1 cellular context compared by ENCODE assay signal in the genomic region with DNA sequence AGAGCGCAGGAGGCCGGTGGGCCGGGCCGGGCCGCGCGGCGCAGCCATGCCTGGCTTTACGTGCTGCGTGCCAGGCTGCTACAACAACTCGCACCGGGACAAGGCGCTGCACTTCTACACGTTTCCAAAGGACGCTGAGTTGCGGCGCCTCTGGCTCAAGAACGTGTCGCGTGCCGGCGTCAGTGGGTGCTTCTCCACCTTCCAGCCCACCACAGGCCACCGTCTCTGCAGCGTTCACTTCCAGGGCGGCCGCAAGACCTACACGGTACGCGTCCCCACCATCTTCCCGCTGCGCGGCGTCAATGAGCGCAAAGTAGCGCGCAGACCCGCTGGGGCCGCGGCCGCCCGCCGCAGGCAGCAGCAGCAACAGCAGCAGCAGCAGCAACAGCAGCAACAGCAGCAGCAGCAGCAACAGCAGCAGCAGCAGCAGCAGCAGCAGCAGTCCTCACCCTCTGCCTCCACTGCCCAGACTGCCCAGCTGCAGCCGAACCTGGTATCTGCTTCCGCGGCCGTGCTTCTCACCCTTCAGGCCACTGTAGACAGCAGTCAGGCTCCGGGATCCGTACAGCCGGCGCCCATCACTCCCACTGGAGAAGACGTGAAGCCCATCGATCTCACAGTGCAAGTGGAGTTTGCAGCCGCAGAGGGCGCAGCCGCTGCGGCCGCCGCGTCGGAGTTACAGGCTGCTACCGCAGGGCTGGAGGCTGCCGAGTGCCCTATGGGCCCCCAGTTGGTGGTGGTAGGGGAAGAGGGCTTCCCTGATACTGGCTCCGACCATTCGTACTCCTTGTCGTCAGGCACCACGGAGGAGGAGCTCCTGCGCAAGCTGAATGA.
TF ChIP-seq lines count a peak whose summit lies in the region.

No MANE protein-coding gene starts in this region.

TF ChIP-seq in HepG2, 621 proteins besides CTCF, POLR2A, EP300 and RAD21 (continued from another document and continues in another):
- TF ChIP-seq, protein P1, sequence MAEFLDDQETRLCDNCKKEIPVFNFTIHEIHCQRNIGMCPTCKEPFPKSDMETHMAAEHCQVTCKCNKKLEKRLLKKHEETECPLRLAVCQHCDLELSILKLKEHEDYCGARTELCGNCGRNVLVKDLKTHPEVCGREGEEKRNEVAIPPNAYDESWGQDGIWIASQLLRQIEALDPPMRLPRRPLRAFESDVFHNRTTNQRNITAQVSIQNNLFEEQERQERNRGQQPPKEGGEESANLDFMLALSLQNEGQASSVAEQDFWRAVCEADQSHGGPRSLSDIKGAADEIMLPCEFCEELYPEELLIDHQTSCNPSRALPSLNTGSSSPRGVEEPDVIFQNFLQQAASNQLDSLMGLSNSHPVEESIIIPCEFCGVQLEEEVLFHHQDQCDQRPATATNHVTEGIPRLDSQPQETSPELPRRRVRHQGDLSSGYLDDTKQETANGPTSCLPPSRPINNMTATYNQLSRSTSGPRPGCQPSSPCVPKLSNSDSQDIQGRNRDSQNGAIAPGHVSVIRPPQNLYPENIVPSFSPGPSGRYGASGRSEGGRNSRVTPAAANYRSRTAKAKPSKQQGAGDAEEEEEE (CRISPR knock-in tag; IDR thresholded peaks at IDR 0.05; ENCODE audit: borderline replicate concordance): no peak; the same call in 1 of the 2 replicates
- TF ChIP-seq, protein P2, sequence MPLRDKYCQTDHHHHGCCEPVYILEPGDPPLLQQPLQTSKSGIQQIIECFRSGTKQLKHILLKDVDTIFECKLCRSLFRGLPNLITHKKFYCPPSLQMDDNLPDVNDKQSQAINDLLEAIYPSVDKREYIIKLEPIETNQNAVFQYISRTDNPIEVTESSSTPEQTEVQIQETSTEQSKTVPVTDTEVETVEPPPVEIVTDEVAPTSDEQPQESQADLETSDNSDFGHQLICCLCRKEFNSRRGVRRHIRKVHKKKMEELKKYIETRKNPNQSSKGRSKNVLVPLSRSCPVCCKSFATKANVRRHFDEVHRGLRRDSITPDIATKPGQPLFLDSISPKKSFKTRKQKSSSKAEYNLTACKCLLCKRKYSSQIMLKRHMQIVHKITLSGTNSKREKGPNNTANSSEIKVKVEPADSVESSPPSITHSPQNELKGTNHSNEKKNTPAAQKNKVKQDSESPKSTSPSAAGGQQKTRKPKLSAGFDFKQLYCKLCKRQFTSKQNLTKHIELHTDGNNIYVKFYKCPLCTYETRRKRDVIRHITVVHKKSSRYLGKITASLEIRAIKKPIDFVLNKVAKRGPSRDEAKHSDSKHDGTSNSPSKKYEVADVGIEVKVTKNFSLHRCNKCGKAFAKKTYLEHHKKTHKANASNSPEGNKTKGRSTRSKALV (CRISPR knock-in tag; IDR thresholded peaks at IDR 0.05): peak; percentile 67; the same call in 1 of the 2 replicates
- TF ChIP-seq AGO1 (IDR thresholded peaks at IDR 0.05; ENCODE audit: low read depth, low read length, poor library complexity, severe bottlenecking): no peak
- TF ChIP-seq KAT7 (CRISPR knock-in tag; IDR thresholded peaks at IDR 0.05; ENCODE audit: borderline replicate concordance): peak; percentile 87
- TF ChIP-seq RXRB (CRISPR knock-in tag; IDR thresholded peaks at IDR 0.05; ENCODE audit: borderline replicate concordance): peak; percentile 32
- TF ChIP-seq ZNF816 (CRISPR knock-in tag; IDR thresholded peaks at IDR 0.05; ENCODE audit: borderline replicate concordance): no peak
- TF ChIP-seq ZMYM3 (CRISPR knock-in tag; IDR thresholded peaks at IDR 0.05): peak; percentile 51; the same call in 1 of the 2 replicates
- peak; percentile 33; the same call in 1 of the 2 replicates for TF ChIP-seq PHF21A (CRISPR knock-in tag; IDR thresholded peaks at IDR 0.05)
- no peak for TF ChIP-seq ATAD3A (CRISPR knock-in tag; IDR thresholded peaks at IDR 0.05)
- TF ChIP-seq, protein P3, sequence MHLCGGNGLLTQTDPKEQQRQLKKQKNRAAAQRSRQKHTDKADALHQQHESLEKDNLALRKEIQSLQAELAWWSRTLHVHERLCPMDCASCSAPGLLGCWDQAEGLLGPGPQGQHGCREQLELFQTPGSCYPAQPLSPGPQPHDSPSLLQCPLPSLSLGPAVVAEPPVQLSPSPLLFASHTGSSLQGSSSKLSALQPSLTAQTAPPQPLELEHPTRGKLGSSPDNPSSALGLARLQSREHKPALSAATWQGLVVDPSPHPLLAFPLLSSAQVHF (CRISPR knock-in tag; IDR thresholded peaks at IDR 0.05): 0 out of 2 replicates have a peak, but pooled peaks have one; percentile 69
- 0 out of 2 replicates have a peak, but pooled peaks have one; percentile 69 for TF ChIP-seq ZFP62 (CRISPR knock-in tag; IDR thresholded peaks at IDR 0.05)
- TF ChIP-seq ZNF672 (CRISPR knock-in tag; IDR thresholded peaks at IDR 0.05): no peak; the same call in 1 of the 2 replicates
- peak; percentile 27 for TF ChIP-seq POGZ (CRISPR knock-in tag; IDR thresholded peaks at IDR 0.05)
- no peak for TF ChIP-seq ZNF749 (CRISPR knock-in tag; IDR thresholded peaks at IDR 0.05; ENCODE audit: borderline replicate concordance)
- TF ChIP-seq ZFP36L2 (CRISPR knock-in tag; IDR thresholded peaks at IDR 0.05): no peak
- TF ChIP-seq, protein P4, sequence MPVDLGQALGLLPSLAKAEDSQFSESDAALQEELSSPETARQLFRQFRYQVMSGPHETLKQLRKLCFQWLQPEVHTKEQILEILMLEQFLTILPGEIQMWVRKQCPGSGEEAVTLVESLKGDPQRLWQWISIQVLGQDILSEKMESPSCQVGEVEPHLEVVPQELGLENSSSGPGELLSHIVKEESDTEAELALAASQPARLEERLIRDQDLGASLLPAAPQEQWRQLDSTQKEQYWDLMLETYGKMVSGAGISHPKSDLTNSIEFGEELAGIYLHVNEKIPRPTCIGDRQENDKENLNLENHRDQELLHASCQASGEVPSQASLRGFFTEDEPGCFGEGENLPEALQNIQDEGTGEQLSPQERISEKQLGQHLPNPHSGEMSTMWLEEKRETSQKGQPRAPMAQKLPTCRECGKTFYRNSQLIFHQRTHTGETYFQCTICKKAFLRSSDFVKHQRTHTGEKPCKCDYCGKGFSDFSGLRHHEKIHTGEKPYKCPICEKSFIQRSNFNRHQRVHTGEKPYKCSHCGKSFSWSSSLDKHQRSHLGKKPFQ (CRISPR knock-in tag; IDR thresholded peaks at IDR 0.05; ENCODE audit: insufficient replicate concordance): peak; percentile 76
- no peak for TF ChIP-seq ZSCAN12 (CRISPR knock-in tag; IDR thresholded peaks at IDR 0.05)
- 0 out of 2 replicates have a peak, but pooled peaks have one; percentile 77 for TF ChIP-seq ZNF737 (CRISPR knock-in tag; IDR thresholded peaks at IDR 0.05; ENCODE audit: borderline replicate concordance)
- peak; percentile 75 for TF ChIP-seq HOXA9 (CRISPR knock-in tag; IDR thresholded peaks at IDR 0.05; ENCODE audit: borderline replicate concordance)
- peak; percentile 67; the same call in 1 of the 2 replicates for TF ChIP-seq ZNF264 (CRISPR knock-in tag; IDR thresholded peaks at IDR 0.05)
- TF ChIP-seq, protein P5, sequence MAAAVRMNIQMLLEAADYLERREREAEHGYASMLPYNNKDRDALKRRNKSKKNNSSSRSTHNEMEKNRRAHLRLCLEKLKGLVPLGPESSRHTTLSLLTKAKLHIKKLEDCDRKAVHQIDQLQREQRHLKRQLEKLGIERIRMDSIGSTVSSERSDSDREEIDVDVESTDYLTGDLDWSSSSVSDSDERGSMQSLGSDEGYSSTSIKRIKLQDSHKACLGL (CRISPR knock-in tag; IDR thresholded peaks at IDR 0.05): no peak; the same call in none of the 2 replicates
- no peak for TF ChIP-seq FIP1L1 (IDR thresholded peaks at IDR 0.05; ENCODE audit: borderline replicate concordance, insufficient read depth, low read depth, low read length)
- TF ChIP-seq, protein P6, sequence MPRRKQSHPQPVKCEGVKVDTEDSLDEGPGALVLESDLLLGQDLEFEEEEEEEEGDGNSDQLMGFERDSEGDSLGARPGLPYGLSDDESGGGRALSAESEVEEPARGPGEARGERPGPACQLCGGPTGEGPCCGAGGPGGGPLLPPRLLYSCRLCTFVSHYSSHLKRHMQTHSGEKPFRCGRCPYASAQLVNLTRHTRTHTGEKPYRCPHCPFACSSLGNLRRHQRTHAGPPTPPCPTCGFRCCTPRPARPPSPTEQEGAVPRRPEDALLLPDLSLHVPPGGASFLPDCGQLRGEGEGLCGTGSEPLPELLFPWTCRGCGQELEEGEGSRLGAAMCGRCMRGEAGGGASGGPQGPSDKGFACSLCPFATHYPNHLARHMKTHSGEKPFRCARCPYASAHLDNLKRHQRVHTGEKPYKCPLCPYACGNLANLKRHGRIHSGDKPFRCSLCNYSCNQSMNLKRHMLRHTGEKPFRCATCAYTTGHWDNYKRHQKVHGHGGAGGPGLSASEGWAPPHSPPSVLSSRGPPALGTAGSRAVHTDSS (CRISPR knock-in tag; conservative IDR thresholded peaks at IDR 0.05): peak; percentile 70; the same call in 1 of the 2 replicates
- TF ChIP-seq EEA1 (CRISPR knock-in tag; IDR thresholded peaks at IDR 0.05; ENCODE audit: borderline replicate concordance): peak; percentile 30
- TF ChIP-seq, protein P7, sequence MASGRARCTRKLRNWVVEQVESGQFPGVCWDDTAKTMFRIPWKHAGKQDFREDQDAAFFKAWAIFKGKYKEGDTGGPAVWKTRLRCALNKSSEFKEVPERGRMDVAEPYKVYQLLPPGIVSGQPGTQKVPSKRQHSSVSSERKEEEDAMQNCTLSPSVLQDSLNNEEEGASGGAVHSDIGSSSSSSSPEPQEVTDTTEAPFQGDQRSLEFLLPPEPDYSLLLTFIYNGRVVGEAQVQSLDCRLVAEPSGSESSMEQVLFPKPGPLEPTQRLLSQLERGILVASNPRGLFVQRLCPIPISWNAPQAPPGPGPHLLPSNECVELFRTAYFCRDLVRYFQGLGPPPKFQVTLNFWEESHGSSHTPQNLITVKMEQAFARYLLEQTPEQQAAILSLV (CRISPR knock-in tag; IDR thresholded peaks at IDR 0.05; ENCODE audit: borderline replicate concordance): peak; percentile 71; the same call in 1 of the 2 replicates
- TF ChIP-seq MAFG (CRISPR knock-in tag; IDR thresholded peaks at IDR 0.05): 0 out of 2 replicates have a peak, but pooled peaks have one; percentile 20
- TF ChIP-seq, protein P8, sequence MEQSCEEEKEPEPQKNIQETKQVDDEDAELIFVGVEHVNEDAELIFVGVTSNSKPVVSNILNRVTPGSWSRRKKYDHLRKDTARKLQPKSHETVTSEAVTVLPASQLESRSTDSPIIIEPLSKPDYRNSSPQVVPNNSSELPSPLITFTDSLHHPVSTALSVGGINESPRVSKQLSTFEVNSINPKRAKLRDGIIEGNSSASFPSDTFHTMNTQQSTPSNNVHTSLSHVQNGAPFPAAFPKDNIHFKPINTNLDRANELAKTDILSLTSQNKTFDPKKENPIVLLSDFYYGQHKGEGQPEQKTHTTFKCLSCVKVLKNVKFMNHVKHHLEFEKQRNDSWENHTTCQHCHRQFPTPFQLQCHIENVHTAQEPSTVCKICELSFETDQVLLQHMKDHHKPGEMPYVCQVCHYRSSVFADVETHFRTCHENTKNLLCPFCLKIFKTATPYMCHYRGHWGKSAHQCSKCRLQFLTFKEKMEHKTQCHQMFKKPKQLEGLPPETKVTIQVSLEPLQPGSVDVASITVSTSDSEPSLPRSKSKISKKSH (CRISPR knock-in tag; IDR thresholded peaks at IDR 0.05; ENCODE audit: borderline replicate concordance): 0 out of 2 replicates have a peak, but pooled peaks have one; percentile 56
- TF ChIP-seq SP4 (CRISPR knock-in tag; IDR thresholded peaks at IDR 0.05): 0 out of 2 replicates have a peak, but pooled peaks have one; percentile 5
- 0 out of 2 replicates have a peak, but pooled peaks have one; percentile 82 for TF ChIP-seq NFE2L1 (CRISPR knock-in tag; IDR thresholded peaks at IDR 0.05; ENCODE audit: borderline replicate concordance)
- peak; percentile 94 for TF ChIP-seq ZNF780A (CRISPR knock-in tag; IDR thresholded peaks at IDR 0.05)
- TF ChIP-seq ZNF44 (CRISPR knock-in tag; IDR thresholded peaks at IDR 0.05): peak; percentile 87
- TF ChIP-seq ZNF12 (CRISPR knock-in tag; IDR thresholded peaks at IDR 0.05): peak; percentile 39; the same call in 1 of the 2 replicates
- peak; percentile 64; the same call in 1 of the 2 replicates for TF ChIP-seq ZMYM2 (CRISPR knock-in tag; IDR thresholded peaks at IDR 0.05)
- peak; percentile 84 for TF ChIP-seq ZSCAN25 (CRISPR knock-in tag; IDR thresholded peaks at IDR 0.05)
- TF ChIP-seq, protein P9, sequence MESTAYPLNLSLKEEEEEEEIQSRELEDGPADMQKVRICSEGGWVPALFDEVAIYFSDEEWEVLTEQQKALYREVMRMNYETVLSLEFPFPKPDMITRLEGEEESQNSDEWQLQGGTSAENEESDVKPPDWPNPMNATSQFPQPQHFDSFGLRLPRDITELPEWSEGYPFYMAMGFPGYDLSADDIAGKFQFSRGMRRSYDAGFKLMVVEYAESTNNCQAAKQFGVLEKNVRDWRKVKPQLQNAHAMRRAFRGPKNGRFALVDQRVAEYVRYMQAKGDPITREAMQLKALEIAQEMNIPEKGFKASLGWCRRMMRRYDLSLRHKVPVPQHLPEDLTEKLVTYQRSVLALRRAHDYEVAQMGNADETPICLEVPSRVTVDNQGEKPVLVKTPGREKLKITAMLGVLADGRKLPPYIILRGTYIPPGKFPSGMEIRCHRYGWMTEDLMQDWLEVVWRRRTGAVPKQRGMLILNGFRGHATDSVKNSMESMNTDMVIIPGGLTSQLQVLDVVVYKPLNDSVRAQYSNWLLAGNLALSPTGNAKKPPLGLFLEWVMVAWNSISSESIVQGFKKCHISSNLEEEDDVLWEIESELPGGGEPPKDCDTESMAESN (CRISPR knock-in tag; conservative IDR thresholded peaks at IDR 0.05): peak; percentile 86
- no peak for TF ChIP-seq ZFYVE20 (CRISPR knock-in tag; IDR thresholded peaks at IDR 0.05; ENCODE audit: borderline replicate concordance, low read depth)
- TF ChIP-seq, protein P10, sequence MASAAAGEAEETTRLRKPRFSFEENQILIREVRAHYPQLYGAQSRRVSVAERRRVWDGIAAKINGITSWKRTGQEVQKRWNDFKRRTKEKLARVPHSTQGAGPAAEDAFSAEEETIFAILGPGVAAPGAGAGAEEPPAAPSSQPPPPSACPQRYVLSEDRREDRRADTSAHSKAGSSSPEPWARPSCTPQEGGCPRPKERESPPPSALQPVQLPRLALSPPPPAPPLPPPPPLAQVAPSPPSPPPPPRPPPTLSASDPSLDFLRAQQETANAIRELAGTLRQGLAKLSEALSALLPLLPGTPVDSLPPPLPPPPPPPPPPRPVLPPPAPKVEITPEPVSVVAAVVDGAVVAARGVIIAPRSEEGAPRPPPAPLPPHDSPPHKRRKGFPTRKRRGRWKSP (CRISPR knock-in tag; IDR thresholded peaks at IDR 0.05): peak; percentile 100
- TF ChIP-seq, protein P11, sequence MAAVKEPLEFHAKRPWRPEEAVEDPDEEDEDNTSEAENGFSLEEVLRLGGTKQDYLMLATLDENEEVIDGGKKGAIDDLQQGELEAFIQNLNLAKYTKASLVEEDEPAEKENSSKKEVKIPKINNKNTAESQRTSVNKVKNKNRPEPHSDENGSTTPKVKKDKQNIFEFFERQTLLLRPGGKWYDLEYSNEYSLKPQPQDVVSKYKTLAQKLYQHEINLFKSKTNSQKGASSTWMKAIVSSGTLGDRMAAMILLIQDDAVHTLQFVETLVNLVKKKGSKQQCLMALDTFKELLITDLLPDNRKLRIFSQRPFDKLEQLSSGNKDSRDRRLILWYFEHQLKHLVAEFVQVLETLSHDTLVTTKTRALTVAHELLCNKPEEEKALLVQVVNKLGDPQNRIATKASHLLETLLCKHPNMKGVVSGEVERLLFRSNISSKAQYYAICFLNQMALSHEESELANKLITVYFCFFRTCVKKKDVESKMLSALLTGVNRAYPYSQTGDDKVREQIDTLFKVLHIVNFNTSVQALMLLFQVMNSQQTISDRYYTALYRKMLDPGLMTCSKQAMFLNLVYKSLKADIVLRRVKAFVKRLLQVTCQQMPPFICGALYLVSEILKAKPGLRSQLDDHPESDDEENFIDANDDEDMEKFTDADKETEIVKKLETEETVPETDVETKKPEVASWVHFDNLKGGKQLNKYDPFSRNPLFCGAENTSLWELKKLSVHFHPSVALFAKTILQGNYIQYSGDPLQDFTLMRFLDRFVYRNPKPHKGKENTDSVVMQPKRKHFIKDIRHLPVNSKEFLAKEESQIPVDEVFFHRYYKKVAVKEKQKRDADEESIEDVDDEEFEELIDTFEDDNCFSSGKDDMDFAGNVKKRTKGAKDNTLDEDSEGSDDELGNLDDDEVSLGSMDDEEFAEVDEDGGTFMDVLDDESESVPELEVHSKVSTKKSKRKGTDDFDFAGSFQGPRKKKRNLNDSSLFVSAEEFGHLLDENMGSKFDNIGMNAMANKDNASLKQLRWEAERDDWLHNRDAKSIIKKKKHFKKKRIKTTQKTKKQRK (IDR thresholded peaks at IDR 0.05; ENCODE audit: low read length): no peak
